18 cellular contexts compared by ENCODE assay signal in the genomic region with DNA sequence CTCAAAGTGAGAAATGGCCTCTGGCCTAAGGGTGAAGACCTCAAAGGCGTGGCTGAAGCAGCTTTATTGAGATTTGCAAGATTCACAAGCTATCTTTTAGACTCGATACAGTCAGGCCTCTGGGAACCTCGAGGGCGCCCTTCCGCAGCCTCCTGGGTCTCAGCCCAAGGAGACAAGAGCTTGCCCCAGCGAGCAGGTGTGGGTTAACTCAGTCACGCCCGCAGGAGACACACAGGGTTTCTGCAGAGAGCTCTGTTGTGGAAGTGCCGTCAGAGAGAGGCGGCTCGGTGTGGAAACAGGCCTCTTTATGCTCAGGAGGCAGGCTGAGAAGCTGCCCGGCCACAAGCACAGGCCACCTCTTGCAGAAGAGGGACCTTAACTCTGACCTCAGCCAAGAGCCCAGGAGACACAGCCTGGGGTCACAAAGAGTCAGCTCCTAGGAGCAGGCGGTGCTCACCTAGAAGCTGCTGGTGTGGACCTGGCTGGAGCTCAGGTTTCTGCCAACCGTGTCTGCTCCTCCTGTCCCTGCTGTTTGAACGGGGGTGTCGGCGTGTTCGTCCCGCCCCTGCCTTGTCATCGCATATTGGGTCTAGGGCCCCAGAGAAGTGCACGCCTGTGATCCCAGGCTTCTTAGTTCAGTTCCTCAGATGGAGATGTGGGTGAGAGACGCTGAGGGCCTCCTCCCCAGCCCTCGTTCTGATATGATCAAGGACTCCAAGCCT. TPM values are rescaled to one million over a fixed set of nuclear protein-coding genes. Genes with fewer than 3 reads are reported as not detected.
DNase-seq lines count a peak whose midpoint lies in the region; ATAC-seq, FAIRE-seq and TF ChIP-seq lines count a peak whose summit lies in the region.
"Had no signal": no experiment of that assay in that cellular context is flagged by ENCODE, and none has a peak within 500 bp of the region (broad histone marks: within the 10 kb centered on the region; RNA-seq: fewer than 3 reads in every experiment).

No MANE protein-coding gene starts in this region.

- H3K36me3 Mint-ChIP-seq in naive B cell = no peaks in the 10 kb centered on the region

- peaks cover 0 to 3% (median 0%) of the 10 kb centered on the region in 7 donors for H3K9me3 Mint-ChIP-seq in naive B cell

- no peaks in the 10 kb centered on the region for H3K27me3 Mint-ChIP-seq in naive B cell

- TF ChIP-seq CTCF in HepG2 (CRISPR knock-in tag; IDR thresholded peaks at IDR 0.05) (no peak), right lobe of liver (IDR thresholded peaks at IDR 0.05) (no peak), HEK293 (tag by site-specific recombination; IDR thresholded peaks at IDR 0.05) (no peak)

- no peaks in the 10 kb centered on the region for H4K20me1 ChIP-seq in HepG2 (ENCODE audit: insufficient read depth, low read length)

- intact Hi-C loops in HepG2 (cut with micrococcal nuclease; ENCODE audit: unreplicated experiment) = no loop called here
- intact Hi-C loops in right lobe of liver (cut with DNase I) = no loop called here

- H3K27ac ChIP-seq in HepG2 (ENCODE audit: extremely low read length, insufficient read depth, low read length) (no peak overlapping the region), right lobe of liver (no peak overlapping the region), HEK293 (ENCODE audit: extremely low read depth, low read depth, low read length) (no peak overlapping the region)
- H3K27ac ChIP-seq: Peyer's patch had no signal

- in situ Hi-C loops in HepG2 (cut with HindIII; ENCODE audit: extremely low pct_ligation_motif_present, low pct_unique_long_range_greater_than_20kb) = no loop called here

- H2AFZ ChIP-seq in HepG2 (ENCODE audit: low read length) = no peak overlapping the region

- no peaks in the 10 kb centered on the region for H3K79me2 ChIP-seq in HepG2 (ENCODE audit: insufficient read depth, low read length)

- no TSS peak for BruUV-seq in HepG2 (replicated peaks; lab: Mats Ljungman, UMichigan)

- peaks cover 26 to 81% of the 10 kb centered on the region in 2 experiments for H3K27me3 ChIP-seq in HepG2 (ENCODE audit: control insufficient read depth in 1 of 2, insufficient read depth in 2 of 2, low read length in 2 of 2)
- H3K27me3 ChIP-seq in right lobe of liver = no peaks in the 10 kb centered on the region
- H3K27me3 ChIP-seq: Peyer's patch had no signal

- CTCF ChIA-PET in HepG2 (lab: Yijun Ruan, JAX; ENCODE audit: low intra/inter-chr PET ratio, low total read pairs) = no interaction called here
- CTCF ChIA-PET in HEK293 (lab: Yijun Ruan, JAX) = interaction anchor here (1.7 kb wide), 1 partner anchor 12 kb away, joined by 5 read pairs; no protein-coding TSS in a partner anchor

- DNase-seq in HepG2 (ENCODE audit: low spot score) (no peak), right lobe of liver (no peak), naive B cell (no peak), NOMO-1 treated with DMSO at 0.1 percent for 48 hours (lab: John Stamatoyannopoulos, UW; ENCODE audit: unreplicated experiment) (no peak)
- no peak for DNase-seq in stimulated activated CD4-positive, alpha-beta T cell treated with anti-CD3 and anti-CD28 coated beads, Interleukin-4, amount 100 ng/mL, for 1 hour
- DNase-seq: GOT3, KBM-7, MV-4-11, NCI-H1436, NCI-H2029, NCI-H2171, NCI-H510A, Peyer's patch, SHP77 had no signal

- H3K4me2 ChIP-seq in HepG2 (ENCODE audit: low read depth, low read length) = no peak overlapping the region

- TF ChIP-seq RAD21 in HepG2 (CRISPR knock-in tag; IDR thresholded peaks at IDR 0.05) = no peak

- POLR2A ChIA-PET in HepG2 (lab: Yijun Ruan, JAX) = no interaction called here
- POLR2A ChIA-PET in HEK293 (lab: Yijun Ruan, JAX) = no interaction called here

- peaks cover 43 to 78% (median 77%) of the 10 kb centered on the region in 3 donors for H3K4me1 Mint-ChIP-seq in naive B cell

- ATAC-seq in HepG2 (peak; percentile 17; the same call in 2 of the 3 replicates), right lobe of liver (no peak), naive B cell (ENCODE audit: low read depth in 2 of 2) (no peak), GM18511 (IDR thresholded peaks at IDR 0.05; ENCODE audit: unreplicated experiment) (no peak)
- ATAC-seq: SK-N-SH treated with all-trans-retinoic acid at 6 μM for 48 hours had no signal

- peaks cover 46% of the 10 kb centered on the region for H3K4me1 ChIP-seq in HepG2 (ENCODE audit: insufficient read depth, low read length)
- H3K4me1 ChIP-seq in right lobe of liver = no peaks in the 10 kb centered on the region
- H3K4me1 ChIP-seq in HEK293 (ENCODE audit: control insufficient read depth, insufficient read depth, low read length) = no peaks in the 10 kb centered on the region

- peak overlapping the region in 4 of 8 donors; percentile 36 to 78 (median 58) for H3K4me3 Mint-ChIP-seq in naive B cell

- no peaks in the 10 kb centered on the region for H3K36me3 ChIP-seq in HepG2 (replicated peaks in 1 of 2; ENCODE audit: control insufficient read depth in 1 of 2, insufficient read depth in 2 of 2, low read length in 2 of 2)
- no peaks in the 10 kb centered on the region for H3K36me3 ChIP-seq in right lobe of liver
- H3K36me3 ChIP-seq in HEK293 (ENCODE audit: control insufficient read depth in 2 of 2, insufficient read depth in 1 of 2, low read length in 2 of 2) = no peaks in the 10 kb centered on the region
- H3K36me3 ChIP-seq: Peyer's patch had no signal

- H3K27ac Mint-ChIP-seq in naive B cell = peak overlapping the region in 4 of 6 donors; percentile 59 to 95 (median 88)

- FAIRE-seq in HepG2 (lab: Jason Lieb, UNC) = no peak
- FAIRE-seq: GM12892 had no signal

- H3K9ac ChIP-seq in HepG2 (ENCODE audit: insufficient read depth, low read depth, low read length) = no peak overlapping the region

- H3K4me3 ChIP-seq in HepG2 (replicated peaks in 1 of 3; ENCODE audit: insufficient read depth in 1 of 3, low read depth in 2 of 3, low read length in 3 of 3) (no peak overlapping the region), right lobe of liver (no peak overlapping the region), HEK293 (ENCODE audit: low read depth, low read length) (no peak overlapping the region)
- H3K4me3 ChIP-seq: Peyer's patch had no signal

- 24% methylated on average over 5 of the region's 23 CpGs for WGBS in HepG2 (ENCODE audit: low lambda C conversion rate)
- WGBS in right lobe of liver (ENCODE audit: insufficient coverage, low coverage, low lambda C conversion rate, missing lambda C conversion rate) = 75% methylated on average over 9 of the region's 23 CpGs

- TF ChIP-seq POLR2A in HepG2 (IDR thresholded peaks at IDR 0.05; ENCODE audit: insufficient read depth in 1 of 2, low read depth in 2 of 2, low read length in 2 of 2) = no peak
- no peak for TF ChIP-seq POLR2A in right lobe of liver (IDR thresholded peaks at IDR 0.05)

- TF ChIP-seq EP300 in HepG2 (IDR thresholded peaks at IDR 0.05; ENCODE audit: low read depth in 2 of 2, low read length in 2 of 2) (no peak), HepG2 (CRISPR knock-in tag; IDR thresholded peaks at IDR 0.05; ENCODE audit: borderline replicate concordance) (no peak)

- H3K9me3 ChIP-seq in HepG2 (ENCODE audit: low read length) = no peaks in the 10 kb centered on the region
- no peaks in the 10 kb centered on the region for H3K9me3 ChIP-seq in right lobe of liver
- no peaks in the 10 kb centered on the region for H3K9me3 ChIP-seq in HEK293 (ENCODE audit: control insufficient read depth, insufficient read depth, low read depth, low read length)
- H3K9me3 ChIP-seq: Peyer's patch had no signal

TF ChIP-seq in HepG2, 621 proteins besides CTCF, POLR2A, EP300 and RAD21 (continues in another document):
- TF ChIP-seq SOX5 (CRISPR knock-in tag; IDR thresholded peaks at IDR 0.05; ENCODE audit: borderline replicate concordance) (no peak), ZNF335 (CRISPR knock-in tag; IDR thresholded peaks at IDR 0.05) (no peak), ERF (CRISPR knock-in tag; IDR thresholded peaks at IDR 0.05) (no peak)

RNA-seq across cellular contexts. Expression of a gene that starts 42.1 kb away (rescaled TPM):
- 3.7 and 7.9 TPM in 2 replicates for total RNA-seq in HepG2 (2016; rRNA removed; fragmentation: Illumina TruSeq; extraction: Trizol)
- total RNA-seq in HepG2 (2016; cell fraction: cytosol; rRNA removed; fragmentation: Illumina TruSeq; extraction: Trizol; ENCODE audit: low read depth) = 2.7 and 3.6 TPM in 2 replicates
- 5.4 and 6.9 TPM in 2 replicates for total RNA-seq in HepG2 (2016; cell fraction: insoluble cytoplasmic fraction; rRNA removed; fragmentation: Illumina TruSeq; extraction: Trizol)
- total RNA-seq in HepG2 (2016; cell fraction: membrane; rRNA removed; fragmentation: Illumina TruSeq; extraction: Trizol) = 7.0 and 9.3 TPM in 2 replicates
- 10.9 and 11.0 TPM in 2 replicates for total RNA-seq in HepG2 (2016; cell fraction: nucleus; rRNA removed; fragmentation: Illumina TruSeq; extraction: Trizol)
- polyA plus RNA-seq in HepG2 (2011; rRNA removed) = 3.6 and 4.9 TPM in 2 replicates
- 3.0 and 6.0 TPM in 2 replicates for polyA plus RNA-seq in HepG2 (2011; cell fraction: cytosol; rRNA removed)
- polyA plus RNA-seq in HepG2 (2011; cell fraction: nucleus; rRNA removed) = 50.9 and 76.3 TPM in 2 replicates
- polyA plus RNA-seq in HepG2 (2012) = 25.5 and 31.0 TPM in 2 replicates
- polyA plus RNA-seq in HepG2 (2016; cell fraction: cytosol; fragmentation: Illumina TruSeq; extraction: Trizol; ENCODE audit: low read depth) = 5.9 and 6.4 TPM in 2 replicates
- polyA plus RNA-seq in HepG2 (2016; cell fraction: insoluble cytoplasmic fraction; fragmentation: Illumina TruSeq; extraction: Trizol; ENCODE audit: low read depth) = 20.0 and 28.2 TPM in 2 replicates
- 20.5 and 23.8 TPM in 2 replicates for polyA plus RNA-seq in HepG2 (2016; cell fraction: membrane; fragmentation: Illumina TruSeq; extraction: Trizol; ENCODE audit: low read depth)
- 64.1 and 69.3 TPM in 2 replicates for polyA plus RNA-seq in HepG2 (2016; cell fraction: nucleus; fragmentation: Illumina TruSeq; extraction: Trizol; ENCODE audit: insufficient read depth, low read depth)
- polyA minus RNA-seq in HepG2 (2011; rRNA and poly(A)+ RNA removed; ENCODE audit: low replicate concordance) = 3.8 and 7.6 TPM in 2 replicates
- polyA minus RNA-seq in HepG2 (2011; cell fraction: cytosol; rRNA and poly(A)+ RNA removed) = 17.3 and 28.7 TPM in 2 replicates
- 8.5 and 11.2 TPM in 2 replicates for polyA minus RNA-seq in HepG2 (2011; cell fraction: nucleus; rRNA and poly(A)+ RNA removed)
- 10 to 100 TPM; 16.2 to 27.6 (median 23.3) TPM for total RNA-seq in right lobe of liver
- polyA plus RNA-seq in naive B cell (ENCODE audit: low read depth in 6 of 6) = 1 to 10 TPM in 5 of 6 donors, under 1 TPM in 1; 0.60 to 5.8 (median 2.9) TPM
